Comparison of ENCODE assay signal across 8 cellular contexts in genomic region chr9:34985311-34985899, GRCh38. TPM values are rescaled to one million over a fixed set of nuclear protein-coding genes. Genes with fewer than 3 reads are reported as not detected.
DNase-seq lines count a peak whose midpoint lies in the region; ATAC-seq, FAIRE-seq and TF ChIP-seq lines count a peak whose summit lies in the region.

No MANE protein-coding gene starts in this region.

- peaks cover 69% of the 10 kb centered on the region for H3K4me1 Mint-ChIP-seq in activated CD4-positive, alpha-beta T cell treated with anti-CD3 and anti-CD28 coated beads, Interleukin-2, amount 10 ng/mL, durations not matched to agents 7 days and 5 days
- peaks cover 41 to 81% (median 76%) of the 10 kb centered on the region in 4 donors for H3K4me1 Mint-ChIP-seq in naive thymus-derived CD8-positive, alpha-beta T cell

- peak; percentile 61 to 67 for TF ChIP-seq RAD21 in A549 (conservative IDR thresholded peaks at IDR 0.05 in 1 of 2, IDR thresholded peaks at IDR 0.05 in 1 of 2)

- 11% methylated on average over 7 of the region's 7 CpGs for WGBS in A549 (ENCODE audit: missing lambda C conversion rate)

- H3K4me3 Mint-ChIP-seq in activated CD4-positive, alpha-beta T cell treated with anti-CD3 and anti-CD28 coated beads, Interleukin-2, amount 10 ng/mL, durations not matched to agents 7 days and 5 days, result no peak overlapping the region
- H3K4me3 Mint-ChIP-seq in naive thymus-derived CD8-positive, alpha-beta T cell, result peak overlapping the region in 6 of 10 donors; percentile 14 to 65 (median 50)

- POLR2A ChIA-PET in A549 (lab: Yijun Ruan, JAX), result interaction anchor here (1.6 kb wide), 1 partner anchor 86 kb away, joined by 8 read pairs; no protein-coding TSS in a partner anchor
- POLR2A ChIA-PET in activated CD4-positive, alpha-beta T cell treated with anti-CD3 and anti-CD28 coated beads, Interleukin-2, amount 10 ng/mL, durations not matched to agents 7 days and 5 days (lab: Charles Lee), result no interaction called here
- POLR2A ChIA-PET in naive thymus-derived CD8-positive, alpha-beta T cell (lab: Charles Lee), result interaction anchor here (0.6 to 2.2 kb wide), 4 partner anchors 86 to 175 kb away, joined by 3 to 6 read pairs (median 6); partner anchors contain the start of genes FANCG and VCP

- H3K9me3 ChIP-seq in A549, result no peaks in the 10 kb centered on the region

- H3K4me2 ChIP-seq in A549, result no peak overlapping the region

- H3K4me1 ChIP-seq in A549, result peaks cover 14% of the 10 kb centered on the region; the same call in 1 of the 3 replicates

- peak overlapping the region; percentile 43 for H3K27ac Mint-ChIP-seq in activated CD4-positive, alpha-beta T cell treated with anti-CD3 and anti-CD28 coated beads, Interleukin-2, amount 10 ng/mL, durations not matched to agents 7 days and 5 days
- H3K27ac Mint-ChIP-seq in naive thymus-derived CD8-positive, alpha-beta T cell, result peak overlapping the region; percentile 33 to 90 (median 75)

- peak; percentile 82 for TF ChIP-seq CTCF in A549 (IDR thresholded peaks at IDR 0.05)

- peak; percentile 45 to 77 for DNase-seq in A549 (ENCODE audit: low read depth in 1 of 2, low spot score in 1 of 2)
- DNase-seq in G401 (ENCODE audit: low spot score), result peak; percentile 81
- peak; percentile 44 for DNase-seq in NCI-H1694 treated with DMSO at 0.1 percent for 48 hours (lab: John Stamatoyannopoulos, UW)
- DNase-seq in activated CD4-positive, alpha-beta T cell treated with anti-CD3 and anti-CD28 coated beads, Interleukin-2, amount 10 ng/mL, durations not matched to agents 7 days and 5 days, result peak; percentile 70
- DNase-seq in dermis microvascular lymphatic vessel endothelial cell (ENCODE audit: low read depth in 2 of 2), result peak; percentile 64 to 72
- peak; percentile 21 to 71 (median 51) for DNase-seq in naive thymus-derived CD8-positive, alpha-beta T cell

- in situ Hi-C loops in G401 (cut with HindIII; ENCODE audit: low sequenced_read_pairs), result no loop called here

- no peaks in the 10 kb centered on the region for H3K9me3 Mint-ChIP-seq in activated CD4-positive, alpha-beta T cell treated with anti-CD3 and anti-CD28 coated beads, Interleukin-2, amount 10 ng/mL, durations not matched to agents 7 days and 5 days
- H3K9me3 Mint-ChIP-seq in naive thymus-derived CD8-positive, alpha-beta T cell, result no peaks in the 10 kb centered on the region

- ATAC-seq in A549 (no peak), HG03342 (IDR thresholded peaks at IDR 0.05; ENCODE audit: unreplicated experiment) (no peak), HG02798 (IDR thresholded peaks at IDR 0.05; ENCODE audit: poor library complexity, unreplicated experiment) (no peak)
- ATAC-seq in naive thymus-derived CD8-positive, alpha-beta T cell, result no peak

- CTCF ChIA-PET in A549 (lab: Yijun Ruan, JAX), result interaction anchor here (0.8 to 6.6 kb wide), 30 partner anchors 9 to 634 kb away, joined by 3 to 114 read pairs (median 7); a partner anchor contains a TSS
- CTCF ChIA-PET in activated CD4-positive, alpha-beta T cell treated with anti-CD3 and anti-CD28 coated beads, Interleukin-2, amount 10 ng/mL, durations not matched to agents 7 days and 5 days (lab: Charles Lee), result interaction anchor here (0.6 to 1.5 kb wide), 11 partner anchors 9 to 92 kb away, joined by 3 to 5 read pairs (median 3); partner anchors contain the start of gene VCP

- H3K36me3 Mint-ChIP-seq in activated CD4-positive, alpha-beta T cell treated with anti-CD3 and anti-CD28 coated beads, Interleukin-2, amount 10 ng/mL, durations not matched to agents 7 days and 5 days (ENCODE audit: low read depth), result no peaks in the 10 kb centered on the region
- H3K36me3 Mint-ChIP-seq in naive thymus-derived CD8-positive, alpha-beta T cell, result no peaks in the 10 kb centered on the region

- no peak for FAIRE-seq in A549 (lab: Jason Lieb, UNC)

- H3K27ac ChIP-seq in A549, result no peak overlapping the region

- H3K4me3 ChIP-seq in A549, result no peak overlapping the region

- no peak for TF ChIP-seq EP300 in A549 (IDR thresholded peaks at IDR 0.05)

- no peaks in the 10 kb centered on the region for H3K27me3 Mint-ChIP-seq in activated CD4-positive, alpha-beta T cell treated with anti-CD3 and anti-CD28 coated beads, Interleukin-2, amount 10 ng/mL, durations not matched to agents 7 days and 5 days
- peaks cover 0 to 2% (median 0%) of the 10 kb centered on the region in 5 donors for H3K27me3 Mint-ChIP-seq in naive thymus-derived CD8-positive, alpha-beta T cell

- TF ChIP-seq POLR2A in A549 (IDR thresholded peaks at IDR 0.05; ENCODE audit: low read length), result no peak

TF ChIP-seq in A549, 52 proteins besides CTCF, POLR2A, EP300 and RAD21:
- TF ChIP-seq PBX3 (IDR thresholded peaks at IDR 0.05) (no peak), USF2 (IDR thresholded peaks at IDR 0.05) (no peak), EHMT2 (IDR thresholded peaks at IDR 0.05; ENCODE audit: low read depth) (no peak), MYC (IDR thresholded peaks at IDR 0.05; ENCODE audit: borderline replicate concordance, low read length) (no peak), CHD2 (IDR thresholded peaks at IDR 0.05; ENCODE audit: low read length, partially characterized antibody) (no peak), RNF2 (IDR thresholded peaks at IDR 0.05; ENCODE audit: borderline replicate concordance, low read depth) (no peak), SMC3 (IDR thresholded peaks at IDR 0.05) (peak; percentile 80), ZFP36 (IDR thresholded peaks at IDR 0.05; ENCODE audit: borderline replicate concordance, partially characterized antibody) (no peak)

RNA-seq across cellular contexts. Expression of gene DNAJB5, which starts 4.1 kb away (rescaled TPM):
- polyA plus RNA-seq in A549 (2011; rRNA removed) (0.72 and 1.6 TPM in 2 replicates), A549 (2017; fragmentation: RNase III; extraction: RNeasy Plus Mini Kit Qiagen cat#74134 plus additional on column Dnase treatment) (3.1 to 4.4 TPM (median 3.9 TPM) in 3 replicates)
- polyA plus RNA-seq in A549 (2012; cell fraction: cytosol; rRNA removed), result 1.0 and 1.4 TPM in 2 replicates
- polyA plus RNA-seq in A549 (2012; cell fraction: nucleus; rRNA removed), result 0.80 and 0.97 TPM in 2 replicates
- 1.1 and 1.7 TPM in 2 replicates for polyA minus RNA-seq in A549 (2011; rRNA and poly(A)+ RNA removed)
- 21.1 and 24.2 TPM in 2 replicates for total RNA-seq in G401 (2014; rRNA removed; shearing (Covaris generic))
- total RNA-seq in activated CD4-positive, alpha-beta T cell treated with anti-CD3 and anti-CD28 coated beads, Interleukin-2, amount 10 ng/mL, durations not matched to agents 7 days and 5 days, result 1 to 10 TPM; 3.5 to 4.6 TPM
- total RNA-seq in dermis microvascular lymphatic vessel endothelial cell, result 3.3 and 5.9 TPM in 2 replicates
- total RNA-seq in naive thymus-derived CD8-positive, alpha-beta T cell, result 1 to 10 TPM; 1.9 to 2.0 TPM
- 1 to 10 TPM in 2 of 3 donors, under 1 TPM in 1; 0.47 to 2.0 (median 1.8) TPM for polyA plus RNA-seq in naive thymus-derived CD8-positive, alpha-beta T cell

RNA-seq across cellular contexts. Expression of gene PHF24, which starts 27.3 kb away (rescaled TPM):
- 0.01 TPM in 1 of 2 replicates, not detected in the other for polyA plus RNA-seq in A549 (2011; rRNA removed)
- polyA plus RNA-seq in A549 (2012; cell fraction: cytosol; rRNA removed), result not detected in 2 replicates
- not detected in 2 replicates for polyA plus RNA-seq in A549 (2012; cell fraction: nucleus; rRNA removed)
- polyA plus RNA-seq in A549 (2017; fragmentation: RNase III; extraction: RNeasy Plus Mini Kit Qiagen cat#74134 plus additional on column Dnase treatment), result not detected in 3 replicates
- not detected in 2 replicates for polyA minus RNA-seq in A549 (2011; rRNA and poly(A)+ RNA removed)
- not detected in 2 replicates for total RNA-seq in G401 (2014; rRNA removed; shearing (Covaris generic))
- not detected for total RNA-seq in activated CD4-positive, alpha-beta T cell treated with anti-CD3 and anti-CD28 coated beads, Interleukin-2, amount 10 ng/mL, durations not matched to agents 7 days and 5 days
- total RNA-seq in dermis microvascular lymphatic vessel endothelial cell, result under 0.01 TPM in 1 of 2 replicates, not detected in the other
- total RNA-seq in naive thymus-derived CD8-positive, alpha-beta T cell, result not detected
- not detected for polyA plus RNA-seq in naive thymus-derived CD8-positive, alpha-beta T cell
